8 cellular contexts compared by ENCODE assay signal in genomic region chr16:3983081-3983520, GRCh38.
DNase-seq lines count a peak whose midpoint lies in the region; ATAC-seq and TF ChIP-seq lines count a peak whose summit lies in the region.

No MANE protein-coding gene starts in this region.

- no peaks in the 10 kb centered on the region for H3K36me3 Mint-ChIP-seq in activated T-helper 1 cell treated with anti-CD3 and anti-CD28 coated beads, Interleukin-12 subunit alpha, Interleukin-12 subunit beta, Interleukin-2, Interleukin-4 antibody, amounts not matched to agents 30 ng/mL and 10 ng/mL and 1 ng/mL, durations not matched to agents 14 hours and 24 hours and 36 hours (ENCODE audit: low read depth)

- DNase-seq in activated gamma-delta T cell treated with Interleukin-2 at 50 U/mL for 16 hours (peak; percentile 27), activated gamma-delta T cell (lab: John Stamatoyannopoulos, UW) (no peak), NCI-H748 (lab: John Stamatoyannopoulos, UW; ENCODE audit: unreplicated experiment) (peak; percentile 76), fibroblast of villous mesenchyme (ENCODE audit: low read depth) (peak; percentile 60), occipital lobe (lab: John Stamatoyannopoulos, UW) (peak; percentile 50), posterior vena cava (ENCODE audit: low spot score) (no peak)
- DNase-seq in activated T-helper 1 cell treated with anti-CD3 and anti-CD28 coated beads, Interleukin-12 subunit alpha, Interleukin-12 subunit beta, Interleukin-2, Interleukin-4 antibody, amounts not matched to agents 30 ng/mL and 10 ng/mL and 1 ng/mL, durations not matched to agents 14 hours and 24 hours and 36 hours (ENCODE audit: low spot score) = peak; percentile 29

- no peak for ATAC-seq in GM21423 (IDR thresholded peaks at IDR 0.05; ENCODE audit: unreplicated experiment)

- peaks cover 4% of the 10 kb centered on the region for H3K4me1 Mint-ChIP-seq in activated T-helper 1 cell treated with anti-CD3 and anti-CD28 coated beads, Interleukin-12 subunit alpha, Interleukin-12 subunit beta, Interleukin-2, Interleukin-4 antibody, amounts not matched to agents 30 ng/mL and 10 ng/mL and 1 ng/mL, durations not matched to agents 14 hours and 24 hours and 36 hours (ENCODE audit: low read depth)

- TF ChIP-seq CTCF in fibroblast of villous mesenchyme (IDR thresholded peaks at IDR 0.05; ENCODE audit: insufficient read depth, low read depth, low read length) = peak; percentile 69

- intact Hi-C loops in activated T-helper 1 cell treated with anti-CD3 and anti-CD28 coated beads, Interleukin-12 subunit alpha, Interleukin-12 subunit beta, Interleukin-2, Interleukin-4 antibody, amounts not matched to agents 30 ng/mL and 10 ng/mL and 1 ng/mL, durations not matched to agents 14 hours and 24 hours and 36 hours (cut with micrococcal nuclease) = loop anchor here (1.0 to 2.0 kb wide), 2 partner anchors 271 to 348 kb away; no protein-coding TSS in a partner anchor
- intact Hi-C loops in posterior vena cava (cut with DNase I) = loop anchor here in 1 of 2 donors (10.0 kb wide), 1 partner anchor 272 kb away; no protein-coding TSS in a partner anchor

- no peak overlapping the region for H3K27ac Mint-ChIP-seq in activated T-helper 1 cell treated with anti-CD3 and anti-CD28 coated beads, Interleukin-12 subunit alpha, Interleukin-12 subunit beta, Interleukin-2, Interleukin-4 antibody, amounts not matched to agents 30 ng/mL and 10 ng/mL and 1 ng/mL, durations not matched to agents 14 hours and 24 hours and 36 hours

- H3K27me3 Mint-ChIP-seq in activated T-helper 1 cell treated with anti-CD3 and anti-CD28 coated beads, Interleukin-12 subunit alpha, Interleukin-12 subunit beta, Interleukin-2, Interleukin-4 antibody, amounts not matched to agents 30 ng/mL and 10 ng/mL and 1 ng/mL, durations not matched to agents 14 hours and 24 hours and 36 hours (ENCODE audit: insufficient read depth) = no peaks in the 10 kb centered on the region

- no peak overlapping the region for H3K4me3 ChIP-seq in fibroblast of villous mesenchyme (ENCODE audit: low read depth, low read length)

- no peak overlapping the region for H3K4me3 Mint-ChIP-seq in activated T-helper 1 cell treated with anti-CD3 and anti-CD28 coated beads, Interleukin-12 subunit alpha, Interleukin-12 subunit beta, Interleukin-2, Interleukin-4 antibody, amounts not matched to agents 30 ng/mL and 10 ng/mL and 1 ng/mL, durations not matched to agents 14 hours and 24 hours and 36 hours

- H3K9me3 Mint-ChIP-seq in activated T-helper 1 cell treated with anti-CD3 and anti-CD28 coated beads, Interleukin-12 subunit alpha, Interleukin-12 subunit beta, Interleukin-2, Interleukin-4 antibody, amounts not matched to agents 30 ng/mL and 10 ng/mL and 1 ng/mL, durations not matched to agents 14 hours and 24 hours and 36 hours = no peaks in the 10 kb centered on the region

Comparison
In these comparisons a context has a peak if more than half of its experiments do, and no peak if none do; other contexts are left out.
1. DNase-seq: peak in activated gamma-delta T cell treated with Interleukin-2 at 50 U/mL for 16 hours (single experiment), NCI-H748 (single experiment), activated T-helper 1 cell treated with anti-CD3 and anti-CD28 coated beads, Interleukin-12 subunit alpha, Interleukin-12 subunit beta, Interleukin-2, Interleukin-4 antibody, amounts not matched to agents 30 ng/mL and 10 ng/mL and 1 ng/mL, durations not matched to agents 14 hours and 24 hours and 36 hours (single experiment), fibroblast of villous mesenchyme (single experiment) and occipital lobe (single experiment); none in activated gamma-delta T cell (single experiment) and posterior vena cava (single experiment).